Comparison of ENCODE assay signal across 8 cellular contexts in the genomic region with DNA sequence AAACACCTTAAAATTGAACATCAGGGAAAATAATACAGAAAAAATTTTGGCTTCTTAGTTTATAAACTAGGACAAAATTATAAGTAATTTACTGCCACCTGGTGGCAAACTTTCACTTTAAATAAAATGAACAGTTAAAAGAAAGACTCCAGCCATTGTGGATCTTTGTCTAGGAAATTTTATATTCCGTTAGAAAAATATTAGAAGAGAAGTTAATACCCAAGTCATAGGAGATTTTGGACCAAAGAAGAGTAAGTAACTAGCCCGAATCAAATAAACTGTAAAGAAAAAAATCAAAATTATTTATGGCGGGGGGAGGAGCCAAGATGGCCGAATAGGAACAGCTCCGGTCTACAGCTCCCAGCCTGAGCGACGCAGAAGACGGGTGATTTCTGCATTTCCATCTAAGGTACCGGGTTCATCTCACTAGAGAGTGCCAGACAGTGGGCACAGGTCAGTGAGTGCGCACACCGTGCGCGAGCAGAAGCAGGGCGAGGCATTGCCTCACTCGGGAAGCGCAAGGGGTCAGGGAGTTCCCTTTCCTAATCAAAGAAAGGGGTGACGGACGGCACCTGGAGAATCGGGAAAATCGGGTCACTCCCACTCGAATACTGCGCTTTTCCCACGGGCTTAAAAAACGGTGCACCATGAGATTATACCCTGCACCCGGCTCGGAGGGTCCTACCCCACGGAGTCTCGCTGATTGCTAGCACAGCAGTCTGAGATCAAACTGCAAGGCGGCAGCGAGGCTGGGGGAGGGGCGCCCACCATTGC.
DNase-seq lines count a peak whose midpoint lies in the region; TF ChIP-seq lines count a peak whose summit lies in the region.
"Not testable (repeated sequence)": the region's sequence is repeated elsewhere in the genome, so short reads cannot be mapped to it uniquely, and the experiment has no call there.

No MANE protein-coding gene starts in this region.

- H3K36me3 ChIP-seq in ES-I3 (ENCODE audit: insufficient read depth, low read length); HUES64 (ENCODE audit: insufficient read depth, low read length): not testable (repeated sequence)

- H3K27me3 ChIP-seq in HUES64 (ENCODE audit: insufficient read depth, low read length): not testable (repeated sequence)

- H3K4me3 ChIP-seq in HUES64 (ENCODE audit: low read length): peak overlapping the region; percentile 48
- H3K4me3 ChIP-seq in foreskin fibroblast (ENCODE audit: low read depth in 1 of 2, low read length in 2 of 2): not testable (repeated sequence)

- TF ChIP-seq CTCF in 22Rv1 (IDR thresholded peaks at IDR 0.05) (peak; percentile 81), foreskin fibroblast (IDR thresholded peaks at IDR 0.05; ENCODE audit: low read depth, low read length) (peak; percentile 10)

- H3K4me1 ChIP-seq in ES-I3 (ENCODE audit: insufficient read depth, low read length); HUES64 (ENCODE audit: insufficient read depth, low read length): not testable (repeated sequence)

- 67% methylated on average over 27 of the region's 31 CpGs for WGBS in HUES64

- DNase-seq in NCI-H2107 treated with DMSO at 0.1 percent for 48 hours (lab: John Stamatoyannopoulos, UW; ENCODE audit: unreplicated experiment) (peak; percentile 55), RPMI8226 (peak; percentile 70), astrocyte of the hippocampus (ENCODE audit: low read depth, low spot score) (peak; percentile 63), foreskin fibroblast (peak in 1 of 2 donors; percentile 65), myocyte (ENCODE audit: low read depth) (peak; percentile 79)

- H3K9ac ChIP-seq in ES-I3 (ENCODE audit: low read depth, low read length) (peak overlapping the region; percentile 60), HUES64 (ENCODE audit: low read depth, low read length) (peak overlapping the region; percentile 60)

- H3K9me3 ChIP-seq in ES-I3 (ENCODE audit: control insufficient read depth, insufficient read depth, low read length); HUES64 (ENCODE audit: insufficient read depth, low read depth, low read length): not testable (repeated sequence)

- H3K27ac ChIP-seq in 22Rv1: peak overlapping the region; percentile 71
- H3K27ac ChIP-seq in HUES64 (ENCODE audit: low read depth, low read length): not testable (repeated sequence)
